20 cellular contexts compared by ENCODE assay signal in genomic region chr21:38290809-38291208, GRCh38. TPM values are rescaled to one million over a fixed set of nuclear protein-coding genes. Genes with fewer than 3 reads are reported as not detected.
DNase-seq lines count a peak whose midpoint lies in the region; ATAC-seq, FAIRE-seq and TF ChIP-seq lines count a peak whose summit lies in the region.
"Had no signal": no experiment of that assay in that cellular context is flagged by ENCODE, and none has a peak within 500 bp of the region (broad histone marks: within the 10 kb centered on the region; RNA-seq: fewer than 3 reads in every experiment).

No MANE protein-coding gene starts in this region.

- H4K20me1 ChIP-seq in BLaER1 treated with 17β-estradiol and CSF1 and Interleukin-3, amounts not matched to agents 10 nM and 100 nM = no peaks in the 10 kb centered on the region
- no peaks in the 10 kb centered on the region for H4K20me1 ChIP-seq in keratinocyte (ENCODE audit: control insufficient read depth, extremely low read depth, insufficient read depth, low read length)

- no peak for ATAC-seq in RWPE2 (ENCODE audit: low read depth)
- no peak for ATAC-seq in GM18505 (IDR thresholded peaks at IDR 0.05; ENCODE audit: unreplicated experiment)
- ATAC-seq: GM12878, K562 had no signal

- no peak overlapping the region for H2AFZ ChIP-seq in keratinocyte (ENCODE audit: control insufficient read depth, low read length)

- dilution Hi-C loops in keratinocyte (cut with MboI; ENCODE audit: extremely low pct_ligation_motif_present, low sequenced_read_pairs) = no loop called here

- H3K4me3 Mint-ChIP-seq in osteocyte (ENCODE audit: unreplicated experiment) = no peak overlapping the region
- H3K4me3 Mint-ChIP-seq: CD4-positive, CD25-positive, alpha-beta regulatory T cell had no signal

- peak overlapping the region in 10 of 11 experiments; percentile 57 to 82 (median 66); a peak in 17 of 22 replicates for H3K4me2 ChIP-seq in BLaER1 treated with 17β-estradiol and CSF1 and Interleukin-3, amounts not matched to agents 10 nM and 100 nM
- peak overlapping the region; percentile 68 for H3K4me2 ChIP-seq in keratinocyte (ENCODE audit: control insufficient read depth, extremely low read depth, insufficient read depth, low read depth, low read length)

- peak overlapping the region; percentile 95 for H3K27ac Mint-ChIP-seq in osteocyte (ENCODE audit: unreplicated experiment)
- H3K27ac Mint-ChIP-seq: CD4-positive, CD25-positive, alpha-beta regulatory T cell had no signal

- no peaks in the 10 kb centered on the region for H3K9me1 ChIP-seq in keratinocyte (ENCODE audit: control insufficient read depth, extremely low read depth, insufficient read depth, low read length)

- no peaks in the 10 kb centered on the region for H3K9me3 Mint-ChIP-seq in osteocyte (ENCODE audit: unreplicated experiment)

- peaks cover 1% of the 10 kb centered on the region for H3K36me3 Mint-ChIP-seq in osteocyte (ENCODE audit: unreplicated experiment)
- H3K36me3 Mint-ChIP-seq: CD4-positive, CD25-positive, alpha-beta regulatory T cell had no signal

- no peak for FAIRE-seq in keratinocyte (lab: Jason Lieb, UNC)
- FAIRE-seq: A204.1, GM12878, K562, RCC 7860 had no signal

- H3K36me3 ChIP-seq in BLaER1 treated with 17β-estradiol and CSF1 and Interleukin-3, amounts not matched to agents 10 nM and 100 nM = no peaks in the 10 kb centered on the region
- H3K36me3 ChIP-seq in RWPE2 (ENCODE audit: low read depth) (0 out of 2 replicates have a peak, but pooled peaks cover 4% of the 10 kb centered on the region), keratinocyte (ENCODE audit: control insufficient read depth in 2 of 2, extremely low read depth in 1 of 2, insufficient read depth in 2 of 2, low read length in 2 of 2) (peaks cover 2 to 4% of the 10 kb centered on the region in 2 experiments), HAP-1 (replicated peaks) (no peaks in the 10 kb centered on the region)

- no peak overlapping the region for H3K4me3 ChIP-seq in BLaER1 treated with 17β-estradiol and CSF1 and Interleukin-3, amounts not matched to agents 10 nM and 100 nM
- H3K4me3 ChIP-seq in RWPE2 (ENCODE audit: severe bottlenecking) (no peak overlapping the region), keratinocyte (ENCODE audit: control insufficient read depth in 2 of 3, extremely low read depth in 1 of 3, insufficient read depth in 2 of 3, low read depth in 1 of 3, low read length in 3 of 3) (no peak overlapping the region), HAP-1 (no peak overlapping the region)
- H3K4me3 ChIP-seq: GM12878, K562 had no signal

- no peak overlapping the region for H3K9ac ChIP-seq in BLaER1 treated with 17β-estradiol and CSF1 and Interleukin-3, amounts not matched to agents 10 nM and 100 nM
- no peak overlapping the region for H3K9ac ChIP-seq in keratinocyte (ENCODE audit: control insufficient read depth, extremely low read depth, insufficient read depth, low read length)

- in situ Hi-C loops in HAP-1 (cut with MboI; ENCODE audit: low sequenced_read_pairs) = no loop called here

- TF ChIP-seq CTCF in RWPE2 (IDR thresholded peaks at IDR 0.05; ENCODE audit: poor library complexity, severe bottlenecking) (no peak), keratinocyte (optimal IDR thresholded peaks at IDR 0.05 in 1 of 3, IDR thresholded peaks at IDR 0.05 in 1 of 3, conservative IDR thresholded peaks at IDR 0.05 in 1 of 3; ENCODE audit: extremely low read depth in 1 of 3, insufficient read depth in 2 of 3, low read length in 3 of 3) (no peak), osteocyte (IDR thresholded peaks at IDR 0.05) (no peak)

- peaks cover 90% of the 10 kb centered on the region for H3K4me1 Mint-ChIP-seq in osteocyte (ENCODE audit: unreplicated experiment)
- H3K4me1 Mint-ChIP-seq: CD4-positive, CD25-positive, alpha-beta regulatory T cell had no signal

- H3K9me3 ChIP-seq in BLaER1 treated with 17β-estradiol and CSF1 and Interleukin-3, amounts not matched to agents 10 nM and 100 nM (replicated peaks in 1 of 11) = peaks cover 0 to 6% (median 0%) of the 10 kb centered on the region in 11 experiments; a peak in 1 of 22 replicates
- H3K9me3 ChIP-seq in RWPE2 (ENCODE audit: severe bottlenecking) = no peaks in the 10 kb centered on the region
- no peaks in the 10 kb centered on the region for H3K9me3 ChIP-seq in keratinocyte (ENCODE audit: control insufficient read depth, low read depth, low read length)
- peaks cover 2% of the 10 kb centered on the region; the same call in 1 of the 2 replicates for H3K9me3 ChIP-seq in HAP-1

- DNase-seq in RWPE2 (ENCODE audit: low spot score) (no peak), keratinocyte (ENCODE audit: low read depth, low spot score) (no peak), osteocyte (ENCODE audit: extremely low spot score, unreplicated experiment) (no peak), NCI-H1105 treated with DMSO at 0.1 percent for 48 hours (lab: John Stamatoyannopoulos, UW) (no peak), NCI-H510A (lab: John Stamatoyannopoulos, UW) (no peak), HAP-1 (ENCODE audit: low spot score in 2 of 2) (no peak)
- DNase-seq: Calu3; CD4-positive, CD25-positive, alpha-beta regulatory T cell; NCI-H1092 treated with DMSO at 0.1 percent for 48 hours; NCI-H187 treated with DMSO at 0.1 percent for 48 hours; NCI-H2171; NCI-H446 treated with DMSO at 0.1 percent for 48 hours; SIG-M5 had no signal

- peak overlapping the region in 10 of 11 experiments; percentile 27 to 81 (median 70); a peak in 18 of 22 replicates for H3K27ac ChIP-seq in BLaER1 treated with 17β-estradiol and CSF1 and Interleukin-3, amounts not matched to agents 10 nM and 100 nM
- H3K27ac ChIP-seq in RWPE2 (ENCODE audit: poor library complexity, severe bottlenecking) (peak overlapping the region; percentile 98), keratinocyte (ENCODE audit: control insufficient read depth, insufficient read depth, low read length) (peak overlapping the region; percentile 84)

- peaks cover 13% of the 10 kb centered on the region for H3K79me2 ChIP-seq in keratinocyte (ENCODE audit: control insufficient read depth, insufficient read depth, low read length)

- peaks cover 35 to 62% (median 55%) of the 10 kb centered on the region in 10 experiments for H3K4me1 ChIP-seq in BLaER1 treated with 17β-estradiol and CSF1 and Interleukin-3, amounts not matched to agents 10 nM and 100 nM
- H3K4me1 ChIP-seq in RWPE2 (ENCODE audit: insufficient read depth, poor library complexity, severe bottlenecking) (peaks cover 70% of the 10 kb centered on the region), keratinocyte (ENCODE audit: control insufficient read depth, extremely low read depth, insufficient read depth, low read length) (peaks cover 59% of the 10 kb centered on the region), HAP-1 (no peaks in the 10 kb centered on the region)

- H3K27me3 Mint-ChIP-seq in osteocyte (ENCODE audit: unreplicated experiment) = no peaks in the 10 kb centered on the region

- TF ChIP-seq POLR2A in GM18505 (IDR thresholded peaks at IDR 0.05; ENCODE audit: borderline replicate concordance, extremely low read depth, insufficient read depth, insufficient read length) = no peak

- peaks cover 0 to 75% (median 0%) of the 10 kb centered on the region in 11 experiments; a peak in 8 of 22 replicates for H3K27me3 ChIP-seq in BLaER1 treated with 17β-estradiol and CSF1 and Interleukin-3, amounts not matched to agents 10 nM and 100 nM
- H3K27me3 ChIP-seq in RWPE2 (ENCODE audit: insufficient read depth, poor library complexity, severe bottlenecking) = no peaks in the 10 kb centered on the region
- H3K27me3 ChIP-seq in keratinocyte (ENCODE audit: control insufficient read depth, extremely low read depth, insufficient read depth, low read length) = no peaks in the 10 kb centered on the region
- H3K27me3 ChIP-seq in HAP-1 (ENCODE audit: low read depth) = no peaks in the 10 kb centered on the region

RNA-seq across cellular contexts. Expression of gene KCNJ15, which starts 34.0 kb away (rescaled TPM):
- polyA plus RNA-seq in keratinocyte = 65.9 to 76.3 TPM (median 71.6 TPM) in 3 replicates
- 3.3 TPM for polyA plus RNA-seq in keratinocyte (2011; ENCODE audit: low read depth)
- polyA plus RNA-seq in keratinocyte (2011; cell fraction: cytosol; rRNA removed) = 21.8 and 28.1 TPM in 2 replicates
- polyA plus RNA-seq in keratinocyte (2011; cell fraction: nucleus; rRNA removed) = 79.7 and 91.4 TPM in 2 replicates
- 6.1 and 44.5 TPM in 2 replicates for polyA plus RNA-seq in keratinocyte (2012; ENCODE audit: low replicate concordance)
- polyA minus RNA-seq in keratinocyte = 108 to 194 TPM (median 132 TPM) in 3 replicates
- polyA minus RNA-seq in keratinocyte (2011; cell fraction: cytosol; rRNA and poly(A)+ RNA removed) = 34.3 TPM
- 57.8 and 150 TPM in 2 replicates for polyA minus RNA-seq in keratinocyte (2011; cell fraction: nucleus; rRNA and poly(A)+ RNA removed)
- 0.34 and 0.51 TPM in 2 replicates for total RNA-seq in osteocyte
- total RNA-seq: G401 had no signal
- polyA plus RNA-seq: CD4-positive, CD25-positive, alpha-beta regulatory T cell had no signal
